In the genomic region with DNA sequence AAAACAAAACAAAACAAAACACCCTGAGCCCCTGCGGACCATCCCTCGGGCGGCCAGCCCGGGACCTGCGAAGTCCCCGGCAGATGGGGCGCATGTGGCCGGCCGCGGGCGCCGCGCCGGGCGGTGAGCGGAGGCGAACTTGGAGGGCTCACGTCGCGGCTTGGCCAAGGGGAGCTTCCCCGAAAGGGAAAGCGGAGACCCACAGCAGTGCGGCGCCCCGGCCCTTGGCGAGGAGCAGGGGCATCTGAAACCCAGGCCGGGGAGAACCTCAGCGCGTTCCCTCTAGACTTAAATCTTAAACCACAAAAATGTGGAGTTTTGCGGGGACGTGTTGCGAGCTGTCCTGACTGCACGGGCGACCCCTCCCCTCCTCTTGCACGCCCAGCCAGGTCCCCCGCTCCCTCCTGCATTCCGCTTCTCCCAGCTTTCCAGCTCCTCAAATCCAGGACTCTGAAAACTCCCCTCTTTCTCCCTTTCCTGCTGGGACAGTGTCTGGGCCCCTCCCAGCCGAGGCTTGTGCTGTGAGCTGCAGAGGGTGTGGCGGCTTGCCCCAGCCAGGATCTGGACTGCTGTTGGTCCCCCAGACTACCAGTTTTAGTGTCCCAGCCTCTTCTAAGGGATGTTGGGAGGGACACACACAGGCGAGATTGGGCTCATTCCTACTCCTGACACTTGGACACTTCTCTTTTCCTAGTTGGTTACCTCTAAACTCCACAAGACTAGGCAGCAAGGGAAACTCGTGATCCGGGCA, we compare ENCODE assay signal across 8 cellular contexts. TPM values are rescaled to one million over a fixed set of nuclear protein-coding genes. Genes with fewer than 3 reads are reported as not detected.
DNase-seq lines count a peak whose midpoint lies in the region; ATAC-seq and TF ChIP-seq lines count a peak whose summit lies in the region.

No MANE protein-coding gene starts in this region.

- H3K4me3 ChIP-seq in esophagus squamous epithelium, result peak overlapping the region; percentile 82 to 93 (median 86)
- peak overlapping the region; percentile 83 to 93 for H3K4me3 ChIP-seq in muscle layer of colon (ENCODE audit: low read depth in 1 of 2, low read length in 2 of 2)

- CTCF ChIA-PET in activated CD4-positive, alpha-beta T cell treated with anti-CD3 and anti-CD28 coated beads for 36 hours (lab: Charles Lee), result no interaction called here

- peak; percentile 12 for ATAC-seq in activated CD4-positive, alpha-beta T cell treated with anti-CD3 and anti-CD28 coated beads for 36 hours
- peak; percentile 19 for ATAC-seq in HG02884 (IDR thresholded peaks at IDR 0.05; ENCODE audit: unreplicated experiment)
- no peak for ATAC-seq in T-helper 17 cell

- H3K27ac Mint-ChIP-seq in activated CD4-positive, alpha-beta T cell treated with anti-CD3 and anti-CD28 coated beads for 36 hours, result no peak overlapping the region
- peak overlapping the region; percentile 57 for H3K27ac Mint-ChIP-seq in T-helper 17 cell

- H3K27ac ChIP-seq in esophagus squamous epithelium, result peak overlapping the region; percentile 79 to 89 (median 86)
- H3K27ac ChIP-seq in muscle layer of colon (ENCODE audit: low read depth, low read length), result peak overlapping the region; percentile 40

- peak overlapping the region; percentile 63 for H3K9ac ChIP-seq in muscle layer of colon (ENCODE audit: low read length)

- intact Hi-C loops in activated CD4-positive, alpha-beta T cell treated with anti-CD3 and anti-CD28 coated beads for 36 hours (cut with DNase I, micrococcal nuclease), result loop anchor here (5.0 kb wide), 3 partner anchors 159 to 381 kb away; partner anchors contain the start of genes ARL6IP6 (in 1 of the 2), PRPF40A (in 1 of the 2) and STAM2 (in 1 of the 2)
- intact Hi-C loops in esophagus squamous epithelium (cut with DNase I), result loop anchor here (10.0 kb wide), 1 partner anchor 141 kb away; no protein-coding TSS in a partner anchor

- no peak for TF ChIP-seq POLR2A in esophagus squamous epithelium (IDR thresholded peaks at IDR 0.05)

- peaks cover 44% of the 10 kb centered on the region for H3K27me3 Mint-ChIP-seq in activated CD4-positive, alpha-beta T cell treated with anti-CD3 and anti-CD28 coated beads for 36 hours
- H3K27me3 Mint-ChIP-seq in T-helper 17 cell, result peaks cover 64% of the 10 kb centered on the region

- no peak for TF ChIP-seq CTCF in esophagus squamous epithelium (IDR thresholded peaks at IDR 0.05)

- H3K36me3 ChIP-seq in esophagus squamous epithelium (no peaks in the 10 kb centered on the region), muscle layer of colon (ENCODE audit: insufficient read depth, low read length) (no peaks in the 10 kb centered on the region)

- peaks cover 11% of the 10 kb centered on the region for H3K4me1 Mint-ChIP-seq in activated CD4-positive, alpha-beta T cell treated with anti-CD3 and anti-CD28 coated beads for 36 hours
- peaks cover 7% of the 10 kb centered on the region for H3K4me1 Mint-ChIP-seq in T-helper 17 cell

- no peaks in the 10 kb centered on the region for H3K36me3 Mint-ChIP-seq in activated CD4-positive, alpha-beta T cell treated with anti-CD3 and anti-CD28 coated beads for 36 hours (ENCODE audit: low read depth)
- peaks cover 2% of the 10 kb centered on the region for H3K36me3 Mint-ChIP-seq in T-helper 17 cell (ENCODE audit: low read depth)

- H3K9me3 Mint-ChIP-seq in activated CD4-positive, alpha-beta T cell treated with anti-CD3 and anti-CD28 coated beads for 36 hours (ENCODE audit: low read depth), result no peaks in the 10 kb centered on the region

- peak; percentile 13 for DNase-seq in activated CD4-positive, alpha-beta T cell treated with anti-CD3 and anti-CD28 coated beads for 36 hours
- no peak for DNase-seq in activated CD4-positive, alpha-beta T cell treated with anti-CD3 and anti-CD28 coated beads, Interleukin-2, amount 50 U/mL, for 4 hours
- DNase-seq in T-helper 17 cell (no peak), esophagus squamous epithelium (lab: John Stamatoyannopoulos, UW) (no peak), ureter (ENCODE audit: low spot score) (peak; percentile 53), NCI-H2107 treated with DMSO at 0.1 percent for 48 hours (lab: John Stamatoyannopoulos, UW; ENCODE audit: unreplicated experiment) (no peak)

- peak overlapping the region; percentile 73 for H3K4me3 Mint-ChIP-seq in activated CD4-positive, alpha-beta T cell treated with anti-CD3 and anti-CD28 coated beads for 36 hours
- H3K4me3 Mint-ChIP-seq in T-helper 17 cell, result peak overlapping the region; percentile 84

- POLR2A ChIA-PET in activated CD4-positive, alpha-beta T cell treated with anti-CD3 and anti-CD28 coated beads for 36 hours (lab: Charles Lee), result interaction anchor here (0.7 kb wide), 1 partner anchor 133 kb away, joined by 3 read pairs; no protein-coding TSS in a partner anchor

- WGBS in esophagus squamous epithelium, 2 donors, result 1% methylated on average over 25 to 26 of the region's 42 CpGs

- H3K27me3 ChIP-seq in esophagus squamous epithelium, result peaks cover 0 to 5% (median 0%) of the 10 kb centered on the region in 4 donors
- no peaks in the 10 kb centered on the region for H3K27me3 ChIP-seq in muscle layer of colon (ENCODE audit: control insufficient read depth in 1 of 2, insufficient read depth in 2 of 2, low read length in 2 of 2)

- H3K9me3 ChIP-seq in T-helper 17 cell (ENCODE audit: control insufficient read depth, low read length, poor library complexity, severe bottlenecking), result no peaks in the 10 kb centered on the region
- H3K9me3 ChIP-seq in esophagus squamous epithelium, result no peaks in the 10 kb centered on the region
- H3K9me3 ChIP-seq in muscle layer of colon (ENCODE audit: low read length), result no peaks in the 10 kb centered on the region

- H3K4me1 ChIP-seq in esophagus squamous epithelium, result peaks cover 0 to 52% (median 9%) of the 10 kb centered on the region in 3 donors
- peaks cover 15% of the 10 kb centered on the region for H3K4me1 ChIP-seq in muscle layer of colon (ENCODE audit: insufficient read depth, low read length)

RNA-seq across cellular contexts. Expression of gene FMNL2, which starts 1.3 kb away (rescaled TPM):
- total RNA-seq in activated CD4-positive, alpha-beta T cell treated with anti-CD3 and anti-CD28 coated beads for 36 hours, result 1 to 10 TPM; 3.0 to 3.3 TPM
- under 1 TPM; 0.34 to 0.40 TPM for total RNA-seq in T-helper 17 cell
- 10 to 100 TPM in 3 of 4 donors, 1 to 10 TPM in 1; 5.8 to 19.8 (median 16.9) TPM for total RNA-seq in esophagus squamous epithelium
- 31.8 TPM for total RNA-seq in ureter

Comparison
In these comparisons a context has a peak if more than half of its experiments do, and no peak if none do; other contexts are left out.
1. DNase-seq: peak in activated CD4-positive, alpha-beta T cell treated with anti-CD3 and anti-CD28 coated beads for 36 hours (single experiment) and ureter (single experiment); none in activated CD4-positive, alpha-beta T cell treated with anti-CD3 and anti-CD28 coated beads, Interleukin-2, amount 50 U/mL, for 4 hours (0 of 2), T-helper 17 cell (0 of 3), esophagus squamous epithelium (single experiment) and NCI-H2107 treated with DMSO at 0.1 percent for 48 hours (single experiment).